Comparison of ENCODE assay signal across 17 cellular contexts in genomic region chr11:76307416-76307815, GRCh38.
DNase-seq lines count a peak whose midpoint lies in the region; ATAC-seq, FAIRE-seq and TF ChIP-seq lines count a peak whose summit lies in the region.
"Had no signal": no experiment of that assay in that cellular context is flagged by ENCODE, and none has a peak within 500 bp of the region (broad histone marks: within the 10 kb centered on the region; RNA-seq: fewer than 3 reads in every experiment).

No MANE protein-coding gene starts in this region.

- H3K9ac ChIP-seq in endodermal cell (ENCODE audit: extremely low read depth, low read length, poor library complexity, severe bottlenecking): no peak overlapping the region
- H3K9ac ChIP-seq: GM23248 had no signal

- no peaks in the 10 kb centered on the region for H3K9me3 Mint-ChIP-seq in GM23338
- no peaks in the 10 kb centered on the region for H3K9me3 Mint-ChIP-seq in endodermal cell
- H3K9me3 Mint-ChIP-seq: CD8-positive, alpha-beta T cell; H9 had no signal

- FAIRE-seq in pancreas (lab: Jason Lieb, UNC): no peak
- FAIRE-seq: A549 had no signal

- H3K9me3 ChIP-seq in endodermal cell (ENCODE audit: control insufficient read depth, low read length) (no peaks in the 10 kb centered on the region), pancreas (no peaks in the 10 kb centered on the region)
- H3K9me3 ChIP-seq: A549, BE2C had no signal

- H2AFZ ChIP-seq in GM23338: no peak overlapping the region
- H2AFZ ChIP-seq: GM23248 had no signal

- H3K9me2 ChIP-seq in GM23338 (ENCODE audit: insufficient read depth): no peaks in the 10 kb centered on the region

- no peaks in the 10 kb centered on the region for H4K20me1 ChIP-seq in GM23338 (replicated peaks; ENCODE audit: insufficient read depth)

- H3K79me2 ChIP-seq in GM23338 (replicated peaks; ENCODE audit: insufficient read depth): no peaks in the 10 kb centered on the region

- no peak overlapping the region for H3K4me2 ChIP-seq in GM23338
- H3K4me2 ChIP-seq: A549 had no signal

- H3K4me3 Mint-ChIP-seq in GM23338 (no peak overlapping the region), endodermal cell (no peak overlapping the region)
- H3K4me3 Mint-ChIP-seq: CD14-positive monocyte; CD8-positive, alpha-beta T cell; H9 had no signal

- H3K4me1 ChIP-seq in GM23338 (ENCODE audit: insufficient read depth): peaks cover 10% of the 10 kb centered on the region
- no peaks in the 10 kb centered on the region for H3K4me1 ChIP-seq in endodermal cell (ENCODE audit: control insufficient read depth, insufficient read depth, low read length)
- no peaks in the 10 kb centered on the region for H3K4me1 ChIP-seq in pancreas
- H3K4me1 ChIP-seq: A549, BE2C had no signal

- H3K36me3 ChIP-seq in GM23338 (ENCODE audit: insufficient read depth) (no peaks in the 10 kb centered on the region), endodermal cell (ENCODE audit: control insufficient read depth, insufficient read depth, low read length) (no peaks in the 10 kb centered on the region), pancreas (no peaks in the 10 kb centered on the region)
- H3K36me3 ChIP-seq: BE2C had no signal

- no peak overlapping the region for H3K4me3 ChIP-seq in GM23338
- no peak overlapping the region for H3K4me3 ChIP-seq in endodermal cell (ENCODE audit: low read length)
- H3K4me3 ChIP-seq in pancreas: no peak overlapping the region
- H3K4me3 ChIP-seq: A549, GM23248 had no signal

- H3F3A ChIP-seq in GM23338 (replicated peaks; ENCODE audit: low read depth): no peaks in the 10 kb centered on the region

- DNase-seq in GM23338 (ENCODE audit: low spot score) (no peak), left cardiac atrium (peak; percentile 34), omental fat pad (ENCODE audit: low spot score) (no peak), endodermal cell (no peak), HCEC 1CT (no peak), pancreas (no peak)
- DNase-seq: BE2C; CD8-positive, alpha-beta T cell; COR-L47; DND-41; GDM1; GM23248; H9; IMR-90 had no signal

- peak; percentile 55 for ATAC-seq in GM23338
- peak; percentile 77 to 90 for ATAC-seq in left cardiac atrium
- peak; percentile 45 for ATAC-seq in omental fat pad (ENCODE audit: low FRiP score)
- ATAC-seq in pancreas: no peak
- ATAC-seq: A549; CD8-positive, alpha-beta T cell had no signal

- 87 to 100% methylated on average over 1 to 8 of the region's 8 CpGs for WGBS in endodermal cell (ENCODE audit: insufficient coverage in 1 of 2, insufficient read length in 1 of 2), 2 experiments
- WGBS in pancreas, 2 donors: 82 to 86% methylated on average over 8 of the region's 8 CpGs

- H3K27ac Mint-ChIP-seq in GM23338 (no peak overlapping the region), endodermal cell (no peak overlapping the region)
- H3K27ac Mint-ChIP-seq: CD14-positive monocyte; CD8-positive, alpha-beta T cell had no signal

- intact Hi-C loops in left cardiac atrium (cut with DNase I): no loop called here
- intact Hi-C loops in pancreas (cut with DNase I): no loop called here

- H3K27me3 ChIP-seq in GM23338 (ENCODE audit: insufficient read depth) (no peaks in the 10 kb centered on the region), endodermal cell (ENCODE audit: control insufficient read depth, insufficient read depth, low read length, poor library complexity, severe bottlenecking) (no peaks in the 10 kb centered on the region), pancreas (no peaks in the 10 kb centered on the region)
- H3K27me3 ChIP-seq: BE2C had no signal

- no peaks in the 10 kb centered on the region for H3K36me3 Mint-ChIP-seq in GM23338 (ENCODE audit: low read depth)
- H3K36me3 Mint-ChIP-seq in endodermal cell (ENCODE audit: low read depth): no peaks in the 10 kb centered on the region
- H3K36me3 Mint-ChIP-seq: CD14-positive monocyte; CD8-positive, alpha-beta T cell had no signal

- H3K27me3 Mint-ChIP-seq in GM23338 (ENCODE audit: insufficient read depth, low read depth, poor library complexity): peaks cover 17% of the 10 kb centered on the region
- peaks cover 22% of the 10 kb centered on the region for H3K27me3 Mint-ChIP-seq in endodermal cell (ENCODE audit: insufficient read depth)

- no peak for TF ChIP-seq CTCF in C4-2B (conservative IDR thresholded peaks at IDR 0.05)
- TF ChIP-seq CTCF in GM23338 (conservative IDR thresholded peaks at IDR 0.05; ENCODE audit: low read depth in 2 of 2): no peak
- TF ChIP-seq CTCF in omental fat pad (IDR thresholded peaks at IDR 0.05): no peak
- TF ChIP-seq CTCF in endodermal cell (conservative IDR thresholded peaks at IDR 0.05): no peak
- TF ChIP-seq CTCF in pancreas (IDR thresholded peaks at IDR 0.05): no peak

- H3K27ac ChIP-seq in C4-2B (peak overlapping the region; percentile 3; the same call in 1 of the 2 replicates), GM23338 (ENCODE audit: low read depth) (no peak overlapping the region), endodermal cell (ENCODE audit: low read depth, low read length) (no peak overlapping the region), pancreas (no peak overlapping the region)
- H3K27ac ChIP-seq: A549, GM23248 had no signal

- peaks cover 15% of the 10 kb centered on the region for H3K4me1 Mint-ChIP-seq in GM23338
- H3K4me1 Mint-ChIP-seq in endodermal cell: peaks cover 6% of the 10 kb centered on the region

TF ChIP-seq in GM23338, 12 proteins besides CTCF, POLR2A, EP300 and RAD21:
- no peak for TF ChIP-seq ETS1 (IDR thresholded peaks at IDR 0.05)
- no peak for TF ChIP-seq STAT1 (IDR thresholded peaks at IDR 0.05; ENCODE audit: unreplicated experiment)
- TF ChIP-seq ZNF462 (CRISPR knock-in tag; IDR thresholded peaks at IDR 0.05): no peak
- no peak for TF ChIP-seq EZH2 (IDR thresholded peaks at IDR 0.05; ENCODE audit: low read depth, unreplicated experiment)

Comparison
In these comparisons a context has a peak if more than half of its experiments do, and no peak if none do; other contexts are left out.
1. ATAC-seq: peak in GM23338 (single experiment), left cardiac atrium (2 of 2) and omental fat pad (single experiment); none in pancreas (0 of 4).